ENCODE assay signal across 11 cellular contexts in the genomic region with DNA sequence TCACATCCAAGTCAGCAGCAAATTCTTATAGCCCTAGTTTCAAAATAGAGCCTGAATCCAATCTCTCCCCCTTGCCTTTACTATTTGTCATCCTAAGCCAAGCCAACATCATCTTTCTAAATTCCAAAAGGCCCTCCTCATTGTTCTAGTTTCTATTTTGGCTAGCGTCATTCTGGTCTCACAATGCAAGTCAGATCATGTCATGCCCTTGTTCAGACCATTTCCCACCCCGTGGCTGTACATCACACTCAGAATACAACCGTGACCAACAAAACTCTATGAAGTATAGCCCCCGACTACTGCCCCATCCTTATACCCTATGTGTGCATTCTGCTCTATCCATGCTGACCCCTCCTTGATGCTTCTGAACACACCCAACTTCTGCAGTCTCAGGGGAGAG. TPM values are rescaled to one million over a fixed set of nuclear protein-coding genes. Genes with fewer than 3 reads are reported as not detected.
DNase-seq lines count a peak whose midpoint lies in the region; ATAC-seq and TF ChIP-seq lines count a peak whose summit lies in the region.
"Had no signal": no experiment of that assay in that cellular context is flagged by ENCODE, and none has a peak within 500 bp of the region (broad histone marks: within the 10 kb centered on the region; RNA-seq: fewer than 3 reads in every experiment).

No MANE protein-coding gene starts in this region.

- H3K4me1 Mint-ChIP-seq in activated naive CD4-positive, alpha-beta T cell treated with anti-CD3 and anti-CD28 coated beads, Interleukin-2, amount 50 U/mL, for 24 hours: peaks cover 93% of the 10 kb centered on the region
- H3K4me1 Mint-ChIP-seq in activated CD4-positive, alpha-beta memory T cell treated with anti-CD3 and anti-CD28 coated beads for 36 hours (ENCODE audit: low read depth): peaks cover 85% of the 10 kb centered on the region
- peaks cover 84% of the 10 kb centered on the region for H3K4me1 Mint-ChIP-seq in stimulated activated naive CD8-positive, alpha-beta T cell treated with anti-CD3 and anti-CD28 coated beads, Interleukin-15, amount 100 ng/mL, for 72 hours

- no peak for TF ChIP-seq POLR2A in GM18505 (IDR thresholded peaks at IDR 0.05; ENCODE audit: borderline replicate concordance, extremely low read depth, insufficient read depth, insufficient read length)

- no peak for DNase-seq in activated naive CD4-positive, alpha-beta T cell treated with Interleukin-2 at 50 U/mL for 16 hours
- peak; percentile 52 for DNase-seq in activated CD4-positive, alpha-beta memory T cell treated with anti-CD3 and anti-CD28 coated beads for 36 hours
- DNase-seq in fibroblast of the aortic adventitia (ENCODE audit: low read depth): peak; percentile 39
- no peak for DNase-seq in stimulated activated naive CD8-positive, alpha-beta T cell treated with anti-CD3 and anti-CD28 coated beads, Interleukin-15, amount 100 ng/mL, for 72 hours
- DNase-seq: central memory CD4-positive, alpha-beta T cell; GDM1; NCI-H226 had no signal

- H3K4me3 ChIP-seq in fibroblast of the aortic adventitia (ENCODE audit: low read depth, low read length): no peak overlapping the region

- H3K9me3 Mint-ChIP-seq in activated naive CD4-positive, alpha-beta T cell treated with anti-CD3 and anti-CD28 coated beads, Interleukin-2, amount 50 U/mL, for 24 hours: peaks cover 12% of the 10 kb centered on the region
- peaks cover 30% of the 10 kb centered on the region for H3K9me3 Mint-ChIP-seq in activated CD4-positive, alpha-beta memory T cell treated with anti-CD3 and anti-CD28 coated beads for 36 hours
- H3K9me3 Mint-ChIP-seq in stimulated activated naive CD8-positive, alpha-beta T cell treated with anti-CD3 and anti-CD28 coated beads, Interleukin-15, amount 100 ng/mL, for 72 hours: peaks cover 25 to 26% of the 10 kb centered on the region in 2 donors

- ATAC-seq in stimulated activated naive CD8-positive, alpha-beta T cell treated with anti-CD3 and anti-CD28 coated beads, Interleukin-15, amount 100 ng/mL, for 72 hours: no peak
- ATAC-seq in GM18520 (IDR thresholded peaks at IDR 0.05; ENCODE audit: unreplicated experiment) (no peak), GM21786 (IDR thresholded peaks at IDR 0.05; ENCODE audit: unreplicated experiment) (no peak), GM18505 (IDR thresholded peaks at IDR 0.05; ENCODE audit: unreplicated experiment) (no peak)

- POLR2A ChIA-PET in activated CD4-positive, alpha-beta memory T cell treated with anti-CD3 and anti-CD28 coated beads for 36 hours (lab: Charles Lee): interaction anchor here (1.3 to 3.9 kb wide), 8 partner anchors 13 to 57 kb away, joined by 3 to 64 read pairs (median 12); a partner anchor contains a TSS

- intact Hi-C loops in activated CD4-positive, alpha-beta memory T cell treated with anti-CD3 and anti-CD28 coated beads for 36 hours (cut with micrococcal nuclease): loop anchor here (5.0 to 10.0 kb wide), 8 partner anchors 66 to 1616 kb away; a partner anchor contains a TSS

- H3K4me3 Mint-ChIP-seq in activated naive CD4-positive, alpha-beta T cell treated with anti-CD3 and anti-CD28 coated beads, Interleukin-2, amount 50 U/mL, for 24 hours: peak overlapping the region; percentile 73
- peak overlapping the region; percentile 50 for H3K4me3 Mint-ChIP-seq in activated CD4-positive, alpha-beta memory T cell treated with anti-CD3 and anti-CD28 coated beads for 36 hours
- H3K4me3 Mint-ChIP-seq in stimulated activated naive CD8-positive, alpha-beta T cell treated with anti-CD3 and anti-CD28 coated beads, Interleukin-15, amount 100 ng/mL, for 72 hours: peak overlapping the region; percentile 43

- peaks cover 10% of the 10 kb centered on the region for H3K36me3 Mint-ChIP-seq in activated naive CD4-positive, alpha-beta T cell treated with anti-CD3 and anti-CD28 coated beads, Interleukin-2, amount 50 U/mL, for 24 hours
- H3K36me3 Mint-ChIP-seq in activated CD4-positive, alpha-beta memory T cell treated with anti-CD3 and anti-CD28 coated beads for 36 hours: peaks cover 30% of the 10 kb centered on the region

- no peaks in the 10 kb centered on the region for H3K27me3 Mint-ChIP-seq in activated naive CD4-positive, alpha-beta T cell treated with anti-CD3 and anti-CD28 coated beads, Interleukin-2, amount 50 U/mL, for 24 hours
- H3K27me3 Mint-ChIP-seq in activated CD4-positive, alpha-beta memory T cell treated with anti-CD3 and anti-CD28 coated beads for 36 hours: peaks cover 2% of the 10 kb centered on the region
- H3K27me3 Mint-ChIP-seq in stimulated activated naive CD8-positive, alpha-beta T cell treated with anti-CD3 and anti-CD28 coated beads, Interleukin-15, amount 100 ng/mL, for 72 hours: no peaks in the 10 kb centered on the region

- peak overlapping the region; percentile 91 for H3K27ac Mint-ChIP-seq in activated naive CD4-positive, alpha-beta T cell treated with anti-CD3 and anti-CD28 coated beads, Interleukin-2, amount 50 U/mL, for 24 hours
- H3K27ac Mint-ChIP-seq in activated CD4-positive, alpha-beta memory T cell treated with anti-CD3 and anti-CD28 coated beads for 36 hours: peak overlapping the region; percentile 98
- peak overlapping the region; percentile 64 to 92 for H3K27ac Mint-ChIP-seq in stimulated activated naive CD8-positive, alpha-beta T cell treated with anti-CD3 and anti-CD28 coated beads, Interleukin-15, amount 100 ng/mL, for 72 hours

- no peak for TF ChIP-seq CTCF in fibroblast of the aortic adventitia (IDR thresholded peaks at IDR 0.05; ENCODE audit: insufficient read depth, low read length)

- CTCF ChIA-PET in activated CD4-positive, alpha-beta memory T cell treated with anti-CD3 and anti-CD28 coated beads for 36 hours (lab: Charles Lee): interaction anchor here (1.3 to 3.2 kb wide), 4 partner anchors 13 to 22 kb away, joined by 5 to 26 read pairs (median 9); a partner anchor contains a TSS

RNA-seq across cellular contexts. Expression of a gene that starts 12.3 kb away (rescaled TPM):
- 100 to 1,000 TPM; 146 TPM for total RNA-seq in activated CD4-positive, alpha-beta memory T cell treated with anti-CD3 and anti-CD28 coated beads for 36 hours
- 10.0 and 15.7 TPM in 2 replicates for total RNA-seq in fibroblast of the aortic adventitia (ENCODE audit: low replicate concordance)

Comparison
In these comparisons a context has a peak if more than half of its experiments do, and no peak if none do; other contexts are left out.
1. DNase-seq: peak in activated CD4-positive, alpha-beta memory T cell treated with anti-CD3 and anti-CD28 coated beads for 36 hours (single experiment) and fibroblast of the aortic adventitia (single experiment); none in activated naive CD4-positive, alpha-beta T cell treated with Interleukin-2 at 50 U/mL for 16 hours (single experiment) and stimulated activated naive CD8-positive, alpha-beta T cell treated with anti-CD3 and anti-CD28 coated beads, Interleukin-15, amount 100 ng/mL, for 72 hours (0 of 2).
2. Peak in every context shown above with its lines, with median percentiles within 50 percentile points of each other: H3K27ac Mint-ChIP-seq and H3K4me3 Mint-ChIP-seq.